In the genomic region with DNA sequence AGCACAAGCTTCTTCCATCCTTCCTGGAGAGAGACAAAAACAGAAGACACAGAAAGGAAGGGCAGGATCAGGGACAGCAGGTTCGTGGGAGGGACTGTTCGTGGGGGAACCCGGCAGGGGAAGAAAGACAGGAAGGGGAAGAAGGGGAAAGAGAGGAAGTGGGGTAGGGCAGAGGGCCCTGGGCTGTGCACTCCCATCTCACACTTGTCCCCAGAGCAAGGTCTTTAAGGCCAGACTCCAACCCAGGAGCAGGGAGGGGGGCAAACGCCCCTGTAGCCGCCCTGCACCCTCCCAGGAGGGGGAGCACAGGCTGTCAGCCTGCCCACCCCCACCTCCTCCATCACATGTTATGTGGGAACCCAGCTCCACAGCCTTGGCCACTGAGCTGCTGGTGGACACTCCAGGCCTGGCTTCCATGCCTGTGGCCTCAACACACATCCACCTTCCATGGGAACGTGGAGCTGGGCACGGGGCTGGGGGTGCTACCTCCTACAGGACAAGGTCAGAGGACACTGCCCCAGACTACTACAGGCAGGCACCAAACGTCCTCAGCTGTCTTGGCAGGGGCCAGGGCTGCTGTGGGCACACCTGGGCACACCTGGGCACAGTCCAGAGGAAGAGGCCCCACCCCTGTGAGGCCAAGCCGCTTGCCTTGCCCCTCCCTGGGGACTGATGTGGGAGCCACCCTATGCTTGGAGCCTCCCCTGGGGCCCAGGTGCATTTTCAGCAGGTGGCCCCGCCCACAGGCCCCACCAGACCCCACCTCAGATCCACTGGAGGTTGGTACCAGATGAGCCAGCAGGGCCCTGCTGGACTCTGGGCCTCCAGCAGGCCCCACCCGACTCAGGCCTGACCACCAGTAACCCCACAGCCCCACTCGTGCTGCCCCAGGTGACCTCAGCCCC, we compare ENCODE assay signal across 11 cellular contexts. TPM values are rescaled to one million over a fixed set of nuclear protein-coding genes. Genes with fewer than 3 reads are reported as not detected.
DNase-seq lines count a peak whose midpoint lies in the region; ATAC-seq and TF ChIP-seq lines count a peak whose summit lies in the region.
"Had no signal": no experiment of that assay in that cellular context is flagged by ENCODE, and none has a peak within 500 bp of the region (broad histone marks: within the 10 kb centered on the region; RNA-seq: fewer than 3 reads in every experiment).

No MANE protein-coding gene starts in this region.

- TF ChIP-seq CTCF in sigmoid colon (IDR thresholded peaks at IDR 0.05) = no peak

- H3K36me3 Mint-ChIP-seq in T-helper 2 cell treated with Interferon-gamma antibody and Interleukin-4, amounts not matched to agents 5 μg/mL and 100 μg/mL, for 36 hours (ENCODE audit: low read depth) = peaks cover 10% of the 10 kb centered on the region
- H3K36me3 Mint-ChIP-seq in T-helper 17 cell (ENCODE audit: low read depth) = no peaks in the 10 kb centered on the region

- no peaks in the 10 kb centered on the region for H3K27me3 Mint-ChIP-seq in T-helper 2 cell treated with Interferon-gamma antibody and Interleukin-4, amounts not matched to agents 5 μg/mL and 100 μg/mL, for 36 hours (ENCODE audit: low read depth)
- no peaks in the 10 kb centered on the region for H3K27me3 Mint-ChIP-seq in T-helper 17 cell

- H3K9me3 ChIP-seq in T-helper 17 cell (ENCODE audit: control insufficient read depth, low read length, poor library complexity, severe bottlenecking) = no peaks in the 10 kb centered on the region
- no peaks in the 10 kb centered on the region for H3K9me3 ChIP-seq in sigmoid colon
- H3K9me3 ChIP-seq: SJSA1 had no signal

- no peaks in the 10 kb centered on the region for H3K4me1 ChIP-seq in sigmoid colon
- H3K4me1 ChIP-seq: SJSA1 had no signal

- DNase-seq in T-helper 2 cell treated with Interferon-gamma antibody and Interleukin-4, amounts not matched to agents 5 μg/mL and 100 μg/mL, for 36 hours (ENCODE audit: low spot score) = no peak
- no peak for DNase-seq in T-helper 2 cell
- peak in 1 of 3 donors; percentile 5 for DNase-seq in T-helper 17 cell
- peak; percentile 43 for DNase-seq in Right ventricle myocardium superior
- peak; percentile 59 for DNase-seq in sigmoid colon
- no peak for DNase-seq in kidney tubule cell (ENCODE audit: low spot score)
- DNase-seq: 8988T had no signal

- intact Hi-C loops in Right ventricle myocardium superior (cut with DNase I) = no loop called here
- intact Hi-C loops in sigmoid colon (cut with DNase I) = no loop called here

- peak overlapping the region; percentile 55 for H3K4me3 Mint-ChIP-seq in T-helper 2 cell treated with Interferon-gamma antibody and Interleukin-4, amounts not matched to agents 5 μg/mL and 100 μg/mL, for 36 hours
- peak overlapping the region; percentile 71 for H3K4me3 Mint-ChIP-seq in T-helper 17 cell

- no peaks in the 10 kb centered on the region for H3K9me3 Mint-ChIP-seq in T-helper 2 cell treated with Interferon-gamma antibody and Interleukin-4, amounts not matched to agents 5 μg/mL and 100 μg/mL, for 36 hours

- 17 to 50% methylated on average over 12 of the region's 12 CpGs for WGBS in sigmoid colon, 2 donors

- H3K4me1 Mint-ChIP-seq in T-helper 2 cell treated with Interferon-gamma antibody and Interleukin-4, amounts not matched to agents 5 μg/mL and 100 μg/mL, for 36 hours (ENCODE audit: low read depth) = peaks cover 4% of the 10 kb centered on the region
- peaks cover 13% of the 10 kb centered on the region for H3K4me1 Mint-ChIP-seq in T-helper 17 cell

- ATAC-seq in T-helper 17 cell (no peak), Right ventricle myocardium superior (ENCODE audit: poor library complexity) (no peak), GM18858 (IDR thresholded peaks at IDR 0.05; ENCODE audit: unreplicated experiment) (no peak), GM18502 (IDR thresholded peaks at IDR 0.05; ENCODE audit: poor library complexity, unreplicated experiment) (no peak)

- TF ChIP-seq POLR2A in sigmoid colon (IDR thresholded peaks at IDR 0.05) = no peak

- H3K27ac Mint-ChIP-seq in T-helper 2 cell treated with Interferon-gamma antibody and Interleukin-4, amounts not matched to agents 5 μg/mL and 100 μg/mL, for 36 hours = peak overlapping the region; percentile 92
- peak overlapping the region; percentile 92 for H3K27ac Mint-ChIP-seq in T-helper 17 cell

- H3K36me3 ChIP-seq in sigmoid colon = peaks cover 0 to 6% (median 0%) of the 10 kb centered on the region in 4 donors

- no peak for TF ChIP-seq EP300 in sigmoid colon (IDR thresholded peaks at IDR 0.05)

- no peak overlapping the region for H3K27ac ChIP-seq in sigmoid colon
- H3K27ac ChIP-seq: SJSA1 had no signal

- no peaks in the 10 kb centered on the region for H3K27me3 ChIP-seq in sigmoid colon
- H3K27me3 ChIP-seq: SJSA1 had no signal

- no peak overlapping the region for H3K4me3 ChIP-seq in sigmoid colon
- H3K4me3 ChIP-seq: lung, SJSA1 had no signal

RNA-seq across cellular contexts. Expression of a gene that starts 9.2 kb away (rescaled TPM):
- total RNA-seq in T-helper 17 cell (10 to 100 TPM; 10.8 to 13.7 TPM), Right ventricle myocardium superior (6.9 TPM), sigmoid colon (1 to 10 TPM; 2.1 to 6.4 (median 2.5) TPM)
- 10 to 100 TPM in 1 of 3 donors, 1 to 10 TPM in 2; 1.8 to 10.7 (median 3.2) TPM for polyA plus RNA-seq in sigmoid colon

Comparison
In these comparisons a context has a peak if more than half of its experiments do, and no peak if none do; other contexts are left out.
1. DNase-seq: peak in Right ventricle myocardium superior (single experiment) and sigmoid colon (single experiment); none in T-helper 2 cell treated with Interferon-gamma antibody and Interleukin-4, amounts not matched to agents 5 μg/mL and 100 μg/mL, for 36 hours (single experiment), T-helper 2 cell (0 of 5) and kidney tubule cell (single experiment).